Comparison of ENCODE assay signal across 8 cellular contexts in genomic region chr7:39952791-39953190, GRCh38. TPM values are rescaled to one million over a fixed set of nuclear protein-coding genes. Genes with fewer than 3 reads are reported as not detected.
DNase-seq lines count a peak whose midpoint lies in the region; ATAC-seq, FAIRE-seq and TF ChIP-seq lines count a peak whose summit lies in the region.

No MANE protein-coding gene starts in this region.

- 5% methylated on average over 3 of the region's 3 CpGs for WGBS in HepG2 (ENCODE audit: low lambda C conversion rate)
- 9 to 10% methylated on average over 3 of the region's 3 CpGs for WGBS in transverse colon (ENCODE audit: low coverage in 1 of 2), 2 donors

- no peak for DNase-seq in activated naive CD4-positive, alpha-beta T cell treated with anti-CD3 and anti-CD28 coated beads, Interleukin-2, amount 10 ng/mL, durations not matched to agents 7 days and 5 days
- DNase-seq in activated naive CD4-positive, alpha-beta T cell treated with Interleukin-2 at 50 U/mL for 16 hours, result no peak
- no peak for DNase-seq in activated naive CD8-positive, alpha-beta T cell treated with anti-CD3 and anti-CD28 coated beads, Interleukin-2, amount 50 U/mL, for 24 hours
- no peak for DNase-seq in HepG2 (ENCODE audit: low spot score)
- DNase-seq in transverse colon, result no peak
- DNase-seq in NCI-H128 (lab: John Stamatoyannopoulos, UW; ENCODE audit: unreplicated experiment), result no peak

- peaks cover 58% of the 10 kb centered on the region for H4K20me1 ChIP-seq in HepG2 (ENCODE audit: insufficient read depth, low read length)

- H3K27me3 ChIP-seq in HepG2 (ENCODE audit: control insufficient read depth in 1 of 2, insufficient read depth in 2 of 2, low read length in 2 of 2) (no peaks in the 10 kb centered on the region; a peak in 1 of 5 replicates), transverse colon (no peaks in the 10 kb centered on the region)

- peaks cover 8% of the 10 kb centered on the region for H3K27me3 Mint-ChIP-seq in activated naive CD4-positive, alpha-beta T cell treated with anti-CD3 and anti-CD28 coated beads, Interleukin-2, amount 10 ng/mL, durations not matched to agents 7 days and 5 days
- H3K27me3 Mint-ChIP-seq in activated naive CD8-positive, alpha-beta T cell treated with anti-CD3 and anti-CD28 coated beads, Interleukin-2, amount 50 U/mL, for 24 hours, result no peaks in the 10 kb centered on the region

- H3K27ac Mint-ChIP-seq in activated naive CD4-positive, alpha-beta T cell treated with anti-CD3 and anti-CD28 coated beads, Interleukin-2, amount 10 ng/mL, durations not matched to agents 7 days and 5 days, result no peak overlapping the region
- H3K27ac Mint-ChIP-seq in activated naive CD8-positive, alpha-beta T cell treated with anti-CD3 and anti-CD28 coated beads, Interleukin-2, amount 50 U/mL, for 24 hours, result peak overlapping the region; percentile 68

- CTCF ChIA-PET in activated naive CD4-positive, alpha-beta T cell treated with anti-CD3 and anti-CD28 coated beads, Interleukin-2, amount 10 ng/mL, durations not matched to agents 7 days and 5 days (lab: Charles Lee), result interaction anchor here (1.3 to 3.9 kb wide), 2 partner anchors 94 to 98 kb away, joined by 5 to 23 read pairs; no protein-coding TSS in a partner anchor
- CTCF ChIA-PET in HepG2 (lab: Yijun Ruan, JAX; ENCODE audit: low intra/inter-chr PET ratio, low total read pairs), result no interaction called here

- H3K4me3 ChIP-seq in HepG2 (replicated peaks in 1 of 3; ENCODE audit: insufficient read depth in 1 of 3, low read depth in 2 of 3, low read length in 3 of 3) (peak overlapping the region; percentile 86 to 100 (median 98); a peak in 5 of 6 replicates), transverse colon (peak overlapping the region; percentile 6 to 88 (median 84))

- H3K4me1 ChIP-seq in HepG2 (ENCODE audit: insufficient read depth, low read length), result peaks cover 42% of the 10 kb centered on the region
- H3K4me1 ChIP-seq in transverse colon, result peaks cover 15 to 58% (median 38%) of the 10 kb centered on the region in 4 donors

- TF ChIP-seq POLR2A in HepG2 (IDR thresholded peaks at IDR 0.05; ENCODE audit: insufficient read depth in 1 of 2, low read depth in 2 of 2, low read length in 2 of 2) (no peak), transverse colon (IDR thresholded peaks at IDR 0.05) (no peak)

- TSS peak; percentile 42 for BruUV-seq in HepG2 (replicated peaks; lab: Mats Ljungman, UMichigan)

- intact Hi-C loops in HepG2 (cut with micrococcal nuclease; ENCODE audit: unreplicated experiment), result loop anchor here (5.0 kb wide), 1 partner anchor 50 kb away; no protein-coding TSS in a partner anchor
- intact Hi-C loops in transverse colon (cut with DNase I; ENCODE audit: low total_unique reads), result no loop called here

- ATAC-seq in activated naive CD8-positive, alpha-beta T cell treated with anti-CD3 and anti-CD28 coated beads, Interleukin-2, amount 50 U/mL, for 24 hours, result no peak
- no peak for ATAC-seq in HepG2
- ATAC-seq in GM18511 (IDR thresholded peaks at IDR 0.05; ENCODE audit: unreplicated experiment), result no peak
- ATAC-seq in HG03159 (IDR thresholded peaks at IDR 0.05; ENCODE audit: unreplicated experiment), result no peak

- H3K27ac ChIP-seq in HepG2 (ENCODE audit: extremely low read length, insufficient read depth, low read length) (peak overlapping the region; percentile 100), transverse colon (peak overlapping the region; percentile 99 to 100 (median 100))

- no peak overlapping the region for H2AFZ ChIP-seq in HepG2 (ENCODE audit: low read length)

- peak overlapping the region; percentile 99 for H3K9ac ChIP-seq in HepG2 (ENCODE audit: insufficient read depth, low read depth, low read length)

- H3K36me3 ChIP-seq in HepG2 (replicated peaks in 1 of 2; ENCODE audit: control insufficient read depth in 1 of 2, insufficient read depth in 2 of 2, low read length in 2 of 2) (no peaks in the 10 kb centered on the region; a peak in 1 of 5 replicates), transverse colon (no peaks in the 10 kb centered on the region)

- POLR2A ChIA-PET in HepG2 (lab: Yijun Ruan, JAX), result no interaction called here

- H3K4me3 Mint-ChIP-seq in activated naive CD4-positive, alpha-beta T cell treated with anti-CD3 and anti-CD28 coated beads, Interleukin-2, amount 10 ng/mL, durations not matched to agents 7 days and 5 days, result peak overlapping the region; percentile 91
- peak overlapping the region; percentile 100 for H3K4me3 Mint-ChIP-seq in activated naive CD8-positive, alpha-beta T cell treated with anti-CD3 and anti-CD28 coated beads, Interleukin-2, amount 50 U/mL, for 24 hours

- no peak for FAIRE-seq in HepG2 (lab: Jason Lieb, UNC)

- no peak for TF ChIP-seq EP300 in HepG2 (IDR thresholded peaks at IDR 0.05; ENCODE audit: low read depth in 2 of 2, low read length in 2 of 2)
- TF ChIP-seq EP300 in HepG2 (CRISPR knock-in tag; IDR thresholded peaks at IDR 0.05; ENCODE audit: borderline replicate concordance), result no peak
- TF ChIP-seq EP300 in transverse colon (IDR thresholded peaks at IDR 0.05; ENCODE audit: low read depth), result no peak

- H3K9me3 Mint-ChIP-seq in activated naive CD4-positive, alpha-beta T cell treated with anti-CD3 and anti-CD28 coated beads, Interleukin-2, amount 10 ng/mL, durations not matched to agents 7 days and 5 days, result no peaks in the 10 kb centered on the region
- H3K9me3 Mint-ChIP-seq in activated naive CD8-positive, alpha-beta T cell treated with anti-CD3 and anti-CD28 coated beads, Interleukin-2, amount 50 U/mL, for 24 hours, result no peaks in the 10 kb centered on the region

- peak overlapping the region; percentile 88 for H3K4me2 ChIP-seq in HepG2 (ENCODE audit: low read depth, low read length)

- in situ Hi-C loops in HepG2 (cut with HindIII; ENCODE audit: extremely low pct_ligation_motif_present, low pct_unique_long_range_greater_than_20kb), result loop anchor here (5.0 kb wide), 1 partner anchor 100 kb away; no protein-coding TSS in a partner anchor
- in situ Hi-C loops in transverse colon (cut with MboI; ENCODE audit: low pct_ligation_motif_present in 1 of 4, low pct_unique_long_range_greater_than_20kb in 1 of 4, low sequenced_read_pairs in 3 of 4), result loop anchor here in 1 of 4 donors (5.0 kb wide), 1 partner anchor 100 kb away; no protein-coding TSS in a partner anchor

- H3K36me3 Mint-ChIP-seq in activated naive CD4-positive, alpha-beta T cell treated with anti-CD3 and anti-CD28 coated beads, Interleukin-2, amount 10 ng/mL, durations not matched to agents 7 days and 5 days, result peaks cover 39% of the 10 kb centered on the region
- H3K36me3 Mint-ChIP-seq in activated naive CD8-positive, alpha-beta T cell treated with anti-CD3 and anti-CD28 coated beads, Interleukin-2, amount 50 U/mL, for 24 hours (ENCODE audit: low read depth), result peaks cover 23% of the 10 kb centered on the region

- peaks cover 61% of the 10 kb centered on the region for H3K4me1 Mint-ChIP-seq in activated naive CD4-positive, alpha-beta T cell treated with anti-CD3 and anti-CD28 coated beads, Interleukin-2, amount 10 ng/mL, durations not matched to agents 7 days and 5 days
- peaks cover 67% of the 10 kb centered on the region for H3K4me1 Mint-ChIP-seq in activated naive CD8-positive, alpha-beta T cell treated with anti-CD3 and anti-CD28 coated beads, Interleukin-2, amount 50 U/mL, for 24 hours

- no peak for TF ChIP-seq RAD21 in HepG2 (CRISPR knock-in tag; IDR thresholded peaks at IDR 0.05)

- H3K79me2 ChIP-seq in HepG2 (ENCODE audit: insufficient read depth, low read length), result peaks cover 67% of the 10 kb centered on the region

- TF ChIP-seq CTCF in HepG2 (CRISPR knock-in tag; IDR thresholded peaks at IDR 0.05) (no peak), transverse colon (IDR thresholded peaks at IDR 0.05) (no peak)

- H3K9me3 ChIP-seq in HepG2 (ENCODE audit: low read length), result no peaks in the 10 kb centered on the region
- H3K9me3 ChIP-seq in transverse colon, result no peaks in the 10 kb centered on the region

TF ChIP-seq in HepG2, 621 proteins besides CTCF, POLR2A, EP300 and RAD21 (continues in another document):
- no peak for TF ChIP-seq ZNF841 (CRISPR knock-in tag; IDR thresholded peaks at IDR 0.05; ENCODE audit: borderline replicate concordance)
- TF ChIP-seq SATB2 (CRISPR knock-in tag; IDR thresholded peaks at IDR 0.05), result no peak
- no peak for TF ChIP-seq SMARCE1 (IDR thresholded peaks at IDR 0.05; ENCODE audit: borderline replicate concordance)
- TF ChIP-seq ARNT2 (CRISPR knock-in tag; IDR thresholded peaks at IDR 0.05; ENCODE audit: low read depth), result no peak
- no peak for TF ChIP-seq ZC3H13 (CRISPR knock-in tag; IDR thresholded peaks at IDR 0.05)
- no peak for TF ChIP-seq RFX3 (CRISPR knock-in tag; IDR thresholded peaks at IDR 0.05)
- no peak for TF ChIP-seq ZNF619 (CRISPR knock-in tag; IDR thresholded peaks at IDR 0.05)
- TF ChIP-seq PAWR (CRISPR knock-in tag; IDR thresholded peaks at IDR 0.05; ENCODE audit: borderline replicate concordance), result no peak
- TF ChIP-seq NAIF1 (CRISPR knock-in tag; IDR thresholded peaks at IDR 0.05; ENCODE audit: borderline replicate concordance), result no peak
- no peak for TF ChIP-seq ZFX (CRISPR knock-in tag; IDR thresholded peaks at IDR 0.05; ENCODE audit: low read depth)
- no peak for TF ChIP-seq ZNF563 (CRISPR knock-in tag; IDR thresholded peaks at IDR 0.05)

RNA-seq across cellular contexts. Expression of gene CDK13, which starts 2.7 kb away (rescaled TPM):
- total RNA-seq in HepG2 (2016; rRNA removed; fragmentation: Illumina TruSeq; extraction: Trizol), result 35.0 and 40.9 TPM in 2 replicates
- total RNA-seq in HepG2 (2016; cell fraction: cytosol; rRNA removed; fragmentation: Illumina TruSeq; extraction: Trizol; ENCODE audit: low read depth), result 185 and 197 TPM in 2 replicates
- 31.5 and 38.9 TPM in 2 replicates for total RNA-seq in HepG2 (2016; cell fraction: insoluble cytoplasmic fraction; rRNA removed; fragmentation: Illumina TruSeq; extraction: Trizol)
- total RNA-seq in HepG2 (2016; cell fraction: membrane; rRNA removed; fragmentation: Illumina TruSeq; extraction: Trizol), result 96.5 and 112 TPM in 2 replicates
- 61.2 and 62.8 TPM in 2 replicates for total RNA-seq in HepG2 (2016; cell fraction: nucleus; rRNA removed; fragmentation: Illumina TruSeq; extraction: Trizol)
- polyA plus RNA-seq in HepG2 (2011; rRNA removed), result 20.7 and 21.0 TPM in 2 replicates
- polyA plus RNA-seq in HepG2 (2011; cell fraction: cytosol; rRNA removed), result 10.2 and 14.3 TPM in 2 replicates
- polyA plus RNA-seq in HepG2 (2011; cell fraction: nucleus; rRNA removed), result 27.6 and 31.2 TPM in 2 replicates
- polyA plus RNA-seq in HepG2 (2012), result 19.2 and 19.7 TPM in 2 replicates
- 0.78 and 1.0 TPM in 2 replicates for polyA plus RNA-seq in HepG2 (2016; cell fraction: cytosol; fragmentation: Illumina TruSeq; extraction: Trizol; ENCODE audit: low read depth)
- 27.4 and 28.3 TPM in 2 replicates for polyA plus RNA-seq in HepG2 (2016; cell fraction: insoluble cytoplasmic fraction; fragmentation: Illumina TruSeq; extraction: Trizol; ENCODE audit: low read depth)
- 2.9 and 3.7 TPM in 2 replicates for polyA plus RNA-seq in HepG2 (2016; cell fraction: membrane; fragmentation: Illumina TruSeq; extraction: Trizol; ENCODE audit: low read depth)
- polyA plus RNA-seq in HepG2 (2016; cell fraction: nucleus; fragmentation: Illumina TruSeq; extraction: Trizol; ENCODE audit: insufficient read depth, low read depth), result 48.0 and 54.1 TPM in 2 replicates
- 30.6 and 45.8 TPM in 2 replicates for polyA minus RNA-seq in HepG2 (2011; rRNA and poly(A)+ RNA removed; ENCODE audit: low replicate concordance)
- polyA minus RNA-seq in HepG2 (2011; cell fraction: cytosol; rRNA and poly(A)+ RNA removed), result 21.5 and 22.7 TPM in 2 replicates
- 124 and 129 TPM in 2 replicates for polyA minus RNA-seq in HepG2 (2011; cell fraction: nucleus; rRNA and poly(A)+ RNA removed)
- total RNA-seq in transverse colon, result 100 to 1,000 TPM; 102 to 192 (median 128) TPM
